In genomic region chr4:152515678-152516077, GRCh38 we compare ENCODE assay signal across 16 cellular contexts. TPM values are rescaled to one million over a fixed set of nuclear protein-coding genes. Genes with fewer than 3 reads are reported as not detected.
A peak's percentile ranks its signal among the peaks of the same experiment; 100 is the strongest.
DNase-seq lines count a peak whose midpoint lies in the region; ATAC-seq and FAIRE-seq lines count a peak whose summit lies in the region.
"Had no signal": no experiment of that assay in that cellular context is flagged by ENCODE, and none has a peak within 500 bp of the region (broad histone marks: within the 10 kb centered on the region; RNA-seq: fewer than 3 reads in every experiment).

No MANE protein-coding gene starts in this region.

- ATAC-seq in GM18502 (IDR thresholded peaks at IDR 0.05; ENCODE audit: poor library complexity, unreplicated experiment) (no peak), GM21526 (IDR thresholded peaks at IDR 0.05; ENCODE audit: low FRiP score, unreplicated experiment) (no peak)

- no peaks in the 10 kb centered on the region for H3K27me3 ChIP-seq in small intestine (ENCODE audit: control insufficient read depth in 2 of 2, insufficient read depth in 2 of 2, low read length in 2 of 2)
- H3K27me3 ChIP-seq: ascending aorta, testis had no signal

- WGBS in small intestine, 3 donors: 69 to 93% (median 77%) methylated on average over 2 of the region's 2 CpGs

- FAIRE-seq in small intestine (lab: Jason Lieb, UNC): no peak
- FAIRE-seq: kidney had no signal

- H3K27ac ChIP-seq in small intestine (ENCODE audit: low read depth in 1 of 2, low read length in 1 of 2): no peak overlapping the region
- H3K27ac ChIP-seq: ascending aorta, testis had no signal

- no peaks in the 10 kb centered on the region for H3K36me3 ChIP-seq in small intestine (ENCODE audit: control insufficient read depth in 2 of 2, insufficient read depth in 2 of 2, low read length in 2 of 2)
- H3K36me3 ChIP-seq: ascending aorta had no signal

- H3K4me3 ChIP-seq in small intestine (ENCODE audit: low read depth in 1 of 2, low read length in 2 of 2): no peak overlapping the region
- H3K4me3 ChIP-seq: ascending aorta, skin epidermis, testis had no signal

- peaks cover 0 to 2% of the 10 kb centered on the region in 2 donors for H3K4me1 ChIP-seq in small intestine (ENCODE audit: control insufficient read depth in 2 of 2, insufficient read depth in 1 of 2, low read depth in 1 of 2, low read length in 1 of 2)
- H3K4me1 ChIP-seq: ascending aorta, testis had no signal

- DNase-seq in EH (ENCODE audit: low read depth): peak; percentile 80
- DNase-seq in NCI-H226: peak; percentile 19
- DNase-seq in dedifferentiated amniotic fluid mesenchymal stem cell (ENCODE audit: extremely low spot score): peak; percentile 72
- DNase-seq in myocyte (ENCODE audit: low read depth): peak; percentile 35
- no peak for DNase-seq in middle frontal gyrus (ENCODE audit: extremely low spot score, low spot score)
- no peak for DNase-seq in small intestine
- DNase-seq: activated T-cell treated with anti-CD3 and anti-CD28 coated beads, Interleukin-2, amount 50 U/mL, for 24 hours; COR-L47; erythroblast; kidney; NK-92 treated with Interleukin-12 subunit alpha and Interleukin-12 subunit beta, amount 100 ng/mL, for 24 hours; testis had no signal

- no peaks in the 10 kb centered on the region for H3K9me3 ChIP-seq in small intestine (ENCODE audit: control insufficient read depth, low read depth)
- H3K9me3 ChIP-seq: ascending aorta, testis had no signal

RNA-seq across cellular contexts. Expression of gene FBXW7, which starts 20.2 kb away (rescaled TPM):
- 33.9 and 39.2 TPM in 2 replicates for total RNA-seq in myocyte
- polyA plus RNA-seq in myocyte (2012): 15.3 TPM
- 1 to 10 TPM; 7.4 to 10.0 (median 7.5) TPM for polyA plus RNA-seq in small intestine

Comparison
In these comparisons a context has a peak if more than half of its experiments do, and no peak if none do; other contexts are left out.
1. DNase-seq: peak in EH (single experiment), NCI-H226 (single experiment), dedifferentiated amniotic fluid mesenchymal stem cell (single experiment) and myocyte (single experiment); none in middle frontal gyrus (single experiment) and small intestine (single experiment).